ENCODE assay signal across 1 cellular context in genomic region chr20:33209789-33210188, GRCh38.
TF ChIP-seq lines count a peak whose summit lies in the region.

No MANE protein-coding gene starts in this region.

TF ChIP-seq in HepG2, 621 proteins besides CTCF, POLR2A, EP300 and RAD21 (continued from another document and continues in another):
- TF ChIP-seq ZNF609 (CRISPR knock-in tag; IDR thresholded peaks at IDR 0.05; ENCODE audit: borderline replicate concordance), result no peak; the same call in 1 of the 2 replicates
- TF ChIP-seq ZNF142 (CRISPR knock-in tag; IDR thresholded peaks at IDR 0.05), result peak; percentile 89
- TF ChIP-seq TRIM24 (CRISPR knock-in tag; IDR thresholded peaks at IDR 0.05), result no peak
- TF ChIP-seq ZFP36L1 (CRISPR knock-in tag; IDR thresholded peaks at IDR 0.05), result peak; percentile 98
- TF ChIP-seq ZNF496 (CRISPR knock-in tag; IDR thresholded peaks at IDR 0.05; ENCODE audit: insufficient replicate concordance), result peak; percentile 34
- TF ChIP-seq CC2D1A (CRISPR knock-in tag; IDR thresholded peaks at IDR 0.05), result 0 out of 2 replicates have a peak, but pooled peaks have one; percentile 91
- peak; percentile 75 for TF ChIP-seq FOXP4 (CRISPR knock-in tag; IDR thresholded peaks at IDR 0.05)
- peak; percentile 99 for TF ChIP-seq SALL2 (CRISPR knock-in tag; IDR thresholded peaks at IDR 0.05)
- TF ChIP-seq ZNF7 (CRISPR knock-in tag; IDR thresholded peaks at IDR 0.05), result 0 out of 2 replicates have a peak, but pooled peaks have one; percentile 57
- no peak for TF ChIP-seq THAP8 (CRISPR knock-in tag; IDR thresholded peaks at IDR 0.05; ENCODE audit: borderline replicate concordance)
- no peak for TF ChIP-seq SMARCE1 (IDR thresholded peaks at IDR 0.05; ENCODE audit: borderline replicate concordance)
- no peak for TF ChIP-seq MAFK (conservative IDR thresholded peaks at IDR 0.05 in 1 of 2, IDR thresholded peaks at IDR 0.05 in 1 of 2; ENCODE audit: low read length in 2 of 2)
- peak; percentile 80 for TF ChIP-seq TFDP1 (CRISPR knock-in tag; IDR thresholded peaks at IDR 0.05; ENCODE audit: borderline replicate concordance)
- TF ChIP-seq ZBTB7B (CRISPR knock-in tag; IDR thresholded peaks at IDR 0.05), result peak; percentile 77
- TF ChIP-seq MZF1 (CRISPR knock-in tag; IDR thresholded peaks at IDR 0.05; ENCODE audit: borderline replicate concordance), result 0 out of 2 replicates have a peak, but pooled peaks have one; percentile 71
- TF ChIP-seq PRDM15 (CRISPR knock-in tag; IDR thresholded peaks at IDR 0.05), result peak; percentile 75
- TF ChIP-seq ZNF468 (CRISPR knock-in tag; IDR thresholded peaks at IDR 0.05), result no peak
- peak; percentile 68; the same call in 1 of the 2 replicates for TF ChIP-seq ZNF33B (CRISPR knock-in tag; IDR thresholded peaks at IDR 0.05)
- no peak for TF ChIP-seq NFRKB (IDR thresholded peaks at IDR 0.05)
- peak; percentile 83 for TF ChIP-seq GATAD1 (CRISPR knock-in tag; IDR thresholded peaks at IDR 0.05)
- TF ChIP-seq STAT5B (CRISPR knock-in tag; IDR thresholded peaks at IDR 0.05), result peak; percentile 99
- TF ChIP-seq GTF2F1 (IDR thresholded peaks at IDR 0.05; ENCODE audit: low read length), result no peak
- TF ChIP-seq NPAS2 (CRISPR knock-in tag; IDR thresholded peaks at IDR 0.05; ENCODE audit: borderline replicate concordance), result no peak
- peak; percentile 97 for TF ChIP-seq ELF3 (CRISPR knock-in tag; IDR thresholded peaks at IDR 0.05)
- TF ChIP-seq MAFG (CRISPR knock-in tag; IDR thresholded peaks at IDR 0.05), result no peak
- peak; percentile 47 for TF ChIP-seq BHLHE40 (IDR thresholded peaks at IDR 0.05; ENCODE audit: low read length)
- TF ChIP-seq E2F5 (CRISPR knock-in tag; conservative IDR thresholded peaks at IDR 0.05), result peak; percentile 87
- no peak for TF ChIP-seq ZNF234 (CRISPR knock-in tag; conservative IDR thresholded peaks at IDR 0.05)
- no peak for TF ChIP-seq TAF1 (CRISPR knock-in tag; IDR thresholded peaks at IDR 0.05)
- TF ChIP-seq MIER2 (CRISPR knock-in tag; IDR thresholded peaks at IDR 0.05), result peak; percentile 100
- no peak for TF ChIP-seq ZUFSP (CRISPR knock-in tag; IDR thresholded peaks at IDR 0.05; ENCODE audit: borderline replicate concordance)
- TF ChIP-seq PREB (CRISPR knock-in tag; IDR thresholded peaks at IDR 0.05), result no peak
- TF ChIP-seq ZNF512 (CRISPR knock-in tag; IDR thresholded peaks at IDR 0.05), result no peak
